ENCODE assay signal across 8 cellular contexts in the genomic region with DNA sequence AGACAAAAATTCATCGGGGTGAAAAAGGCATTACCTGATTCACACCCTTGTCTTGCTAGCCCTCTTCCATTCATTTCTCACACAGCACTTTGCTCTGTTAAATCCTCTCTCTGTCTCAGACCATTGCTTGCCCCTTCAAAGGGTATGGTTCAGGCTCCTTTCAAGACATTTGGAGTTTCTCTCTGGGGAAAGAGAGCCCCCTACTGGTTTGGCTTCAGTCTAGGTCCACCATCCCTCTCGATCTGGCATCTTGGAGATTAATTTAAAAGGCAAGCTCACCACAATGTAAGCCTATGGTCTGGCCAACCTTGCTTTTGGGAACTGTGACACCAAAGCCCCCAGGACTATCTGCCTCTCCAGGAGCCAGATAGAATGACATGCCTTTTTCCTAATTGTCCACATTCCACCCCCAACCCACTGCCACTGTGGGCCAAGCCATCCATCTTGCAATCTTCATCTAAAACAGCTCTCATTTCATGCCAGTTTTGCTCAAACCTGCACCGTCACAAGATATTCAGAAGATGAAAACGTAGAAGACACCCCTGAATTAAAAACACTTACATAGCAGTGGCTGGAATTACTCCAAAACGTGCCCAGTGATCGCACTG.
DNase-seq lines count a peak whose midpoint lies in the region; ATAC-seq and TF ChIP-seq lines count a peak whose summit lies in the region.

No MANE protein-coding gene starts in this region.

- WGBS in IMR-90 (ENCODE audit: extremely low coverage in 2 of 2, insufficient read length in 1 of 2), 2 experiments, result 0% methylated on average over 1 of the region's 6 CpGs; no CpG with 5 or more reads in 1 of the 2 experiments
- WGBS in suprapubic skin, result 58% methylated on average over 6 of the region's 6 CpGs

- H3K4me2 ChIP-seq in IMR-90 (ENCODE audit: low read depth, low read length), result no peak overlapping the region
- H3K4me2 ChIP-seq in OCI-LY7 (ENCODE audit: low read length), result no peak overlapping the region

- intact Hi-C loops in IMR-90 (cut with micrococcal nuclease), result loop anchor here (1.0 kb wide), 2 partner anchors 244 to 505 kb away; no protein-coding TSS in a partner anchor
- intact Hi-C loops in OCI-LY7 (cut with micrococcal nuclease; ENCODE audit: unreplicated experiment), result loop anchor here (5.0 kb wide), 2 partner anchors 245 to 505 kb away; no protein-coding TSS in a partner anchor
- intact Hi-C loops in MCF 10A (cut with micrococcal nuclease), result loop anchor here (1.0 to 5.0 kb wide), 3 partner anchors 244 to 535 kb away; no protein-coding TSS in a partner anchor

- H3K4me3 Mint-ChIP-seq in MCF 10A (ENCODE audit: unreplicated experiment), result no peak overlapping the region

- no peak overlapping the region for H2BK5ac ChIP-seq in IMR-90 (ENCODE audit: low read depth, low read length, poor library complexity, severe bottlenecking)

- H3K14ac ChIP-seq in IMR-90 (replicated peaks; ENCODE audit: low read depth, low read length), result no peak overlapping the region

- H3K4ac ChIP-seq in IMR-90 (ENCODE audit: low read depth, low read length), result no peak overlapping the region

- no peak overlapping the region for H3K23ac ChIP-seq in IMR-90 (ENCODE audit: low read depth, low read length)

- no peaks in the 10 kb centered on the region; the same call in 1 of the 2 replicates for H3K9me1 ChIP-seq in IMR-90 (ENCODE audit: insufficient read depth, low read length)

- dilution Hi-C loops in IMR-90 (cut with HindIII; ENCODE audit: low sequenced_read_pairs, unreplicated experiment), result no loop called here

- no peak overlapping the region for H2BK20ac ChIP-seq in IMR-90 (ENCODE audit: low read depth, low read length)

- CTCF ChIA-PET in IMR-90 (lab: Yijun Ruan, JAX), result interaction anchor here (0.6 to 1.5 kb wide), 9 partner anchors 13 to 537 kb away, joined by 3 to 13 read pairs (median 3); no protein-coding TSS in a partner anchor
- CTCF ChIA-PET in OCI-LY7 (lab: Charles Lee; ENCODE audit: unreplicated experiment), result no interaction called here
- CTCF ChIA-PET in MCF 10A (lab: Yijun Ruan, JAX), result interaction anchor here (0.6 to 4.7 kb wide), 22 partner anchors 9 to 1638 kb away, joined by 3 to 33 read pairs (median 4); a partner anchor contains a TSS

- H3K9me3 ChIP-seq in IMR-90 (ENCODE audit: control insufficient read depth, insufficient read depth, low read length) (no peaks in the 10 kb centered on the region), OCI-LY7 (ENCODE audit: low read length) (no peaks in the 10 kb centered on the region), suprapubic skin (no peaks in the 10 kb centered on the region)

- ATAC-seq in GM21786 (IDR thresholded peaks at IDR 0.05; ENCODE audit: unreplicated experiment) (peak; percentile 92), IMR-90 (ENCODE audit: low read depth) (peak; percentile 67)

- in situ Hi-C loops in IMR-90 (cut with MboI; ENCODE audit: low sequenced_read_pairs), result no loop called here

- peak in 2 of 3 donors; percentile 4 to 47 for DNase-seq in stimulated activated CD4-positive, alpha-beta T cell treated with anti-CD3 and anti-CD28 coated beads, Interleukin-12 subunit alpha, Interleukin-12 subunit beta, amount 100 ng/mL, for 48 hours (ENCODE audit: low read depth in 2 of 3, low spot score in 1 of 3)
- no peak for DNase-seq in stimulated activated CD4-positive, alpha-beta T cell treated with anti-CD3 and anti-CD28 coated beads, Interleukin-12 subunit alpha, Interleukin-12 subunit beta, amount 100 ng/mL, for 4 hours
- DNase-seq in IMR-90 (peak; percentile 22), OCI-LY7 (ENCODE audit: low spot score) (peak; percentile 38), MCF 10A (ENCODE audit: unreplicated experiment) (peak; percentile 78), islet precursor cell (peak; percentile 78), suprapubic skin (ENCODE audit: low spot score in 2 of 2) (no peak)

- no peaks in the 10 kb centered on the region for H3K27me3 Mint-ChIP-seq in MCF 10A (ENCODE audit: insufficient read depth, unreplicated experiment)

- peak; percentile 50 for TF ChIP-seq RAD21 in IMR-90 (IDR thresholded peaks at IDR 0.05; ENCODE audit: low read length)

- H4K20me1 ChIP-seq in IMR-90 (ENCODE audit: insufficient read depth, low read length) (no peaks in the 10 kb centered on the region), OCI-LY7 (ENCODE audit: insufficient read depth, low read length) (no peaks in the 10 kb centered on the region)

- BruUV-seq in IMR-90 (replicated peaks; lab: Mats Ljungman, UMichigan) (no TSS peak), OCI-LY7 (replicated peaks; lab: Mats Ljungman, UMichigan) (no TSS peak), MCF 10A (replicated peaks; lab: Mats Ljungman, UMichigan) (TSS peak; percentile 2)

- H2BK15ac ChIP-seq in IMR-90 (ENCODE audit: low read depth, low read length), result no peak overlapping the region

- H3K9me2 ChIP-seq in OCI-LY7 (ENCODE audit: insufficient read depth, low read length), result no peaks in the 10 kb centered on the region

- no peak overlapping the region for H2AK9ac ChIP-seq in IMR-90 (replicated peaks; ENCODE audit: low read depth, low read length, poor library complexity)

- H3K4me1 Mint-ChIP-seq in MCF 10A (ENCODE audit: insufficient read depth, unreplicated experiment), result peaks cover 7% of the 10 kb centered on the region

- no peak overlapping the region for H2AK5ac ChIP-seq in IMR-90 (ENCODE audit: low read depth, low read length)

- H3K9me3 Mint-ChIP-seq in MCF 10A (ENCODE audit: unreplicated experiment), result no peaks in the 10 kb centered on the region

- no peak overlapping the region for H4K5ac ChIP-seq in IMR-90 (ENCODE audit: low read depth, low read length)

- H3K36me3 Mint-ChIP-seq in MCF 10A (ENCODE audit: insufficient read depth, unreplicated experiment), result peaks cover 92% of the 10 kb centered on the region

- no peak overlapping the region for H2BK120ac ChIP-seq in IMR-90 (ENCODE audit: low read depth, low read length)

- H3K56ac ChIP-seq in IMR-90 (ENCODE audit: extremely low read depth, insufficient read depth, low read length), result no peak overlapping the region

- POLR2A ChIA-PET in IMR-90 (lab: Charles Lee; ENCODE audit: unreplicated experiment) (no interaction called here), OCI-LY7 (lab: Charles Lee) (interaction anchor here (1.2 to 1.5 kb wide), 2 partner anchors 9 to 17 kb away, joined by 3 to 9 read pairs; no protein-coding TSS in a partner anchor), MCF 10A (lab: Yijun Ruan, JAX) (interaction anchor here (0.8 to 2.4 kb wide), 6 partner anchors 11 to 243 kb away, joined by 3 to 17 read pairs (median 4); no protein-coding TSS in a partner anchor)

- no peak for TF ChIP-seq POLR2A in IMR-90 (IDR thresholded peaks at IDR 0.05; ENCODE audit: low read depth, low read length)
- no peak for TF ChIP-seq POLR2A in suprapubic skin (IDR thresholded peaks at IDR 0.05)

- H3K4me1 ChIP-seq in IMR-90 (ENCODE audit: control insufficient read depth, insufficient read depth, low read length), result no peaks in the 10 kb centered on the region
- H3K4me1 ChIP-seq in OCI-LY7 (ENCODE audit: insufficient read depth, low read length, poor library complexity, severe bottlenecking), result no peaks in the 10 kb centered on the region
- no peaks in the 10 kb centered on the region for H3K4me1 ChIP-seq in suprapubic skin

- H3K27ac ChIP-seq in IMR-90 (ENCODE audit: insufficient read depth, low read length) (no peak overlapping the region), OCI-LY7 (ENCODE audit: low read depth, low read length, poor library complexity, severe bottlenecking) (no peak overlapping the region), suprapubic skin (no peak overlapping the region)

- H3K36me3 ChIP-seq in IMR-90 (ENCODE audit: control insufficient read depth, insufficient read depth, low read length), result peaks cover 1% of the 10 kb centered on the region; the same call in 1 of the 2 replicates
- H3K36me3 ChIP-seq in OCI-LY7 (ENCODE audit: insufficient read depth, low read length), result peaks cover 21% of the 10 kb centered on the region
- peaks cover 9% of the 10 kb centered on the region for H3K36me3 ChIP-seq in suprapubic skin

- no peak overlapping the region for H3K27ac Mint-ChIP-seq in MCF 10A (ENCODE audit: low read depth, unreplicated experiment)

- H3K27me3 ChIP-seq in IMR-90 (ENCODE audit: control insufficient read depth, insufficient read depth, low read length) (no peaks in the 10 kb centered on the region), suprapubic skin (no peaks in the 10 kb centered on the region)

- no peak overlapping the region for H4K91ac ChIP-seq in IMR-90 (ENCODE audit: insufficient read depth, low read depth, low read length)

- H2AFZ ChIP-seq in IMR-90 (replicated peaks; ENCODE audit: low read length, poor library complexity), result no peak overlapping the region
- H2AFZ ChIP-seq in OCI-LY7 (ENCODE audit: low read length), result no peak overlapping the region

- no peaks in the 10 kb centered on the region for H3K79me2 ChIP-seq in OCI-LY7 (ENCODE audit: insufficient read depth, low read depth, low read length)

- H3K18ac ChIP-seq in IMR-90 (ENCODE audit: low read depth, low read length), result no peak overlapping the region

- no peak for TF ChIP-seq EP300 in suprapubic skin (IDR thresholded peaks at IDR 0.05)

- H3K79me1 ChIP-seq in IMR-90 (ENCODE audit: low read depth in 1 of 2, low read length in 2 of 2), result no peaks in the 10 kb centered on the region

- no peak overlapping the region for H3K4me3 ChIP-seq in IMR-90 (ENCODE audit: insufficient read depth, low read depth, low read length)
- no peak overlapping the region for H3K4me3 ChIP-seq in OCI-LY7 (ENCODE audit: low read depth, low read length, poor library complexity, severe bottlenecking)
- no peak overlapping the region for H3K4me3 ChIP-seq in suprapubic skin

- H3K9ac ChIP-seq in IMR-90 (ENCODE audit: low read depth, low read length), result no peak overlapping the region

- no peak overlapping the region for H4K8ac ChIP-seq in IMR-90 (ENCODE audit: low read depth in 2 of 2, low read length in 2 of 2)

- TF ChIP-seq CTCF in IMR-90 (conservative IDR thresholded peaks at IDR 0.05; ENCODE audit: low read depth, low read length) (peak; percentile 47), OCI-LY7 (conservative IDR thresholded peaks at IDR 0.05; ENCODE audit: low read length) (peak; percentile 77), MCF 10A (IDR thresholded peaks at IDR 0.05; ENCODE audit: unreplicated experiment) (peak; percentile 72), suprapubic skin (IDR thresholded peaks at IDR 0.05) (peak; percentile 47)

TF ChIP-seq in IMR-90, 13 proteins besides CTCF, POLR2A, EP300 and RAD21:
- TF ChIP-seq SMC3 (IDR thresholded peaks at IDR 0.05; ENCODE audit: low read depth, low read length) (0 out of 2 replicates have a peak, but pooled peaks have one; percentile 10), FOS (IDR thresholded peaks at IDR 0.05; ENCODE audit: low read depth, low read length) (no peak)

Comparison
In these comparisons a context has a peak if more than half of its experiments do, and no peak if none do; other contexts are left out.
1. DNase-seq: peak in stimulated activated CD4-positive, alpha-beta T cell treated with anti-CD3 and anti-CD28 coated beads, Interleukin-12 subunit alpha, Interleukin-12 subunit beta, amount 100 ng/mL, for 48 hours (2 of 3), IMR-90 (single experiment), OCI-LY7 (single experiment), MCF 10A (single experiment) and islet precursor cell (single experiment); none in stimulated activated CD4-positive, alpha-beta T cell treated with anti-CD3 and anti-CD28 coated beads, Interleukin-12 subunit alpha, Interleukin-12 subunit beta, amount 100 ng/mL, for 4 hours (single experiment) and suprapubic skin (0 of 2).
2. Peak in every context shown above with its lines, with median percentiles within 50 percentile points of each other: CTCF ChIP-seq.